8 cellular contexts compared by ENCODE assay signal in the genomic region with DNA sequence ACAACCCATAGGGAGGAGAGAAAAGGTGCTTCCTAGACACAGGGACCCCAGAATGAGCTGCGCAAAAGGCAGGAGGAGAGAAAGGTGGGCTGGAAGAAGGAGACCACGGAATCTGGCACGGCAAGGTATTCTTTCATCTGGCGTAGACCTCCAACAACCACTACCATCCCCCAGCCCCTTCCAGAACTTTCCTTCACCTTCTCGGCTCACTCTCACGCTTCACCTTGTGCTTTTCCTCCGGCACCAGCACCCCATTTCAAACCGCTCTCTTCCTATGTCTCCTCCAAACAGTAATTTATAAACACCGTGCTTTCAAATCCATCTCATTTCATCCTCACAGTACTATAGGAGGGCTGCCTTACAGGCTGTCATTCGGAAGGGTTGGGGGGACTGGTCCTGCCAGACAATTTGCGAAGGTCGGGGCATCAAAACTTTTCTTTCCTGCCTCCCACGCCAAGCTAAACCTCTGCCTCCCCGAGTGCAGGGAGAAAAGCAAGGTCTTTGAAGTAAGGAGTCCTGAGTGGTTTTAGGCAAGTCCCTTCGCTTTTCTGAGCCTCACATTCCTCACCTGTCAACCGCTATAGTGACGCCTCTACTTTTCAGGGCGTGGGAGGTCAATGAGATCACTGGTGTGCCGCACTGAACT. TPM values are rescaled to one million over a fixed set of nuclear protein-coding genes. Genes with fewer than 3 reads are reported as not detected.
DNase-seq lines count a peak whose midpoint lies in the region; ATAC-seq and FAIRE-seq lines count a peak whose summit lies in the region.

No MANE protein-coding gene starts in this region.

- peak overlapping the region; percentile 72 to 90 (median 88) for H3K4me3 ChIP-seq in BLaER1 treated with 17β-estradiol and CSF1 and Interleukin-3, amounts not matched to agents 10 nM and 100 nM
- H3K4me3 ChIP-seq in Karpas-422 (ENCODE audit: low read length) = peak overlapping the region; percentile 95
- peak overlapping the region; percentile 96 for H3K4me3 ChIP-seq in naive thymus-derived CD4-positive, alpha-beta T cell (ENCODE audit: low read length)

- H3K27me3 ChIP-seq in BLaER1 treated with 17β-estradiol and CSF1 and Interleukin-3, amounts not matched to agents 10 nM and 100 nM = no peaks in the 10 kb centered on the region
- no peaks in the 10 kb centered on the region for H3K27me3 ChIP-seq in Karpas-422 (ENCODE audit: low read length)
- no peaks in the 10 kb centered on the region for H3K27me3 ChIP-seq in naive thymus-derived CD4-positive, alpha-beta T cell (ENCODE audit: control insufficient read depth in 2 of 2, insufficient read depth in 2 of 2, low read length in 2 of 2)

- intact Hi-C loops in naive thymus-derived CD4-positive, alpha-beta T cell (cut with micrococcal nuclease) = loop anchor here (1.0 to 10.0 kb wide), 14 partner anchors 15 to 1803 kb away; partner anchors contain the start of genes ALG8 (in 2 of the 2), GAB2 (in 2 of the 2), INTS4 (in 2 of the 2) and NARS2 (in 2 of the 2)

- no peaks in the 10 kb centered on the region for H3K27me3 Mint-ChIP-seq in naive thymus-derived CD4-positive, alpha-beta T cell

- POLR2A ChIA-PET in naive thymus-derived CD4-positive, alpha-beta T cell (lab: Charles Lee) = interaction anchor here (0.7 to 6.9 kb wide), 4 partner anchors 13 to 458 kb away, joined by 3 to 78 read pairs (median 6); partner anchors contain the start of genes ALG8 and INTS4

- H3K4me1 Mint-ChIP-seq in naive thymus-derived CD4-positive, alpha-beta T cell = peaks cover 34 to 54% (median 47%) of the 10 kb centered on the region in 7 donors

- peaks cover 0 to 22% (median 4%) of the 10 kb centered on the region in 5 donors for H3K36me3 Mint-ChIP-seq in naive thymus-derived CD4-positive, alpha-beta T cell

- H3K4me2 ChIP-seq in BLaER1 treated with 17β-estradiol and CSF1 and Interleukin-3, amounts not matched to agents 10 nM and 100 nM = peak overlapping the region; percentile 82 to 99 (median 93)
- peak overlapping the region; percentile 97 for H3K4me2 ChIP-seq in Karpas-422 (ENCODE audit: low read depth, low read length, poor library complexity, severe bottlenecking)

- H3K79me2 ChIP-seq in Karpas-422 (ENCODE audit: low read length) = no peaks in the 10 kb centered on the region

- no peak for ATAC-seq in naive thymus-derived CD4-positive, alpha-beta T cell
- no peak for ATAC-seq in GM19452 (IDR thresholded peaks at IDR 0.05; ENCODE audit: unreplicated experiment)

- H3K4me3 Mint-ChIP-seq in naive thymus-derived CD4-positive, alpha-beta T cell = peak overlapping the region; percentile 90 to 100 (median 98)

- H3K27ac Mint-ChIP-seq in naive thymus-derived CD4-positive, alpha-beta T cell = peak overlapping the region; percentile 87 to 99 (median 97)

- DNase-seq in Karpas-422 = no peak
- peak in 1 of 61 donors; percentile 70 for DNase-seq in caudate nucleus (lab: John Stamatoyannopoulos, UW)
- peak in 6 of 9 donors; percentile 56 to 91 (median 62) for DNase-seq in naive thymus-derived CD4-positive, alpha-beta T cell
- no peak for DNase-seq in NCI-H146 treated with DMSO at 0.1 percent for 48 hours (lab: John Stamatoyannopoulos, UW; ENCODE audit: unreplicated experiment)
- DNase-seq in cerebellar nuclear complex (lab: John Stamatoyannopoulos, UW) = no peak
- no peak for DNase-seq in RCC 7860 (ENCODE audit: low spot score)

- CTCF ChIA-PET in naive thymus-derived CD4-positive, alpha-beta T cell (lab: Charles Lee) = no interaction called here

- H3K9ac ChIP-seq in BLaER1 treated with 17β-estradiol and CSF1 and Interleukin-3, amounts not matched to agents 10 nM and 100 nM = peak overlapping the region; percentile 70 to 87 (median 82)
- peak overlapping the region; percentile 83 for H3K9ac ChIP-seq in Karpas-422 (ENCODE audit: low read length)

- H3K9me3 Mint-ChIP-seq in naive thymus-derived CD4-positive, alpha-beta T cell = peaks cover 0 to 2% (median 0%) of the 10 kb centered on the region in 11 donors

- H3K36me3 ChIP-seq in BLaER1 treated with 17β-estradiol and CSF1 and Interleukin-3, amounts not matched to agents 10 nM and 100 nM = peaks cover 0 to 35% (median 0%) of the 10 kb centered on the region in 11 experiments; a peak in 5 of 22 replicates
- H3K36me3 ChIP-seq in Karpas-422 (ENCODE audit: insufficient read depth, low read length) = no peaks in the 10 kb centered on the region
- H3K36me3 ChIP-seq in naive thymus-derived CD4-positive, alpha-beta T cell (ENCODE audit: control insufficient read depth in 2 of 3, insufficient read depth in 3 of 3, low read length in 3 of 3) = peaks cover 0 to 9% (median 0%) of the 10 kb centered on the region in 3 experiments

- H3K4me1 ChIP-seq in BLaER1 treated with 17β-estradiol and CSF1 and Interleukin-3, amounts not matched to agents 10 nM and 100 nM = peaks cover 43 to 60% (median 49%) of the 10 kb centered on the region in 10 experiments
- peaks cover 21% of the 10 kb centered on the region for H3K4me1 ChIP-seq in Karpas-422 (ENCODE audit: low read length)
- peaks cover 15 to 43% of the 10 kb centered on the region in 2 donors for H3K4me1 ChIP-seq in naive thymus-derived CD4-positive, alpha-beta T cell (ENCODE audit: control insufficient read depth in 2 of 2, insufficient read depth in 2 of 2, low read length in 2 of 2)

- no peaks in the 10 kb centered on the region for H3K9me3 ChIP-seq in BLaER1 treated with 17β-estradiol and CSF1 and Interleukin-3, amounts not matched to agents 10 nM and 100 nM (replicated peaks in 1 of 11)
- no peaks in the 10 kb centered on the region for H3K9me3 ChIP-seq in Karpas-422 (ENCODE audit: low read length)
- no peaks in the 10 kb centered on the region for H3K9me3 ChIP-seq in naive thymus-derived CD4-positive, alpha-beta T cell (ENCODE audit: control insufficient read depth in 2 of 3, low read length in 3 of 3)

- no peaks in the 10 kb centered on the region for H3K9me2 ChIP-seq in Karpas-422 (replicated peaks; ENCODE audit: insufficient read depth, low read length)

- H3K27ac ChIP-seq in BLaER1 treated with 17β-estradiol and CSF1 and Interleukin-3, amounts not matched to agents 10 nM and 100 nM = peak overlapping the region in 10 of 11 experiments; percentile 39 to 76 (median 70); a peak in 19 of 22 replicates
- H3K27ac ChIP-seq in Karpas-422 (ENCODE audit: low read length) (no peak overlapping the region), caudate nucleus (ENCODE audit: low read depth, low read length) (peak overlapping the region; percentile 93)
- H3K27ac ChIP-seq in naive thymus-derived CD4-positive, alpha-beta T cell (ENCODE audit: low read depth, low read length) = peak overlapping the region; percentile 85

- H2AFZ ChIP-seq in Karpas-422 (ENCODE audit: low read length) = peak overlapping the region; percentile 95; the same call in 1 of the 2 replicates

- peaks cover 0 to 42% (median 0%) of the 10 kb centered on the region in 11 experiments; a peak in 5 of 22 replicates for H4K20me1 ChIP-seq in BLaER1 treated with 17β-estradiol and CSF1 and Interleukin-3, amounts not matched to agents 10 nM and 100 nM
- 0 out of 2 replicates have a peak, but pooled peaks cover 2% of the 10 kb centered on the region for H4K20me1 ChIP-seq in Karpas-422 (ENCODE audit: insufficient read depth, low read depth, low read length)

- no peak for FAIRE-seq in RCC 7860 (lab: Jason Lieb, UNC)

RNA-seq across cellular contexts. Expression of gene KCTD21, which starts 0.9 kb away (rescaled TPM):
- 1.2 and 1.8 TPM in 2 replicates for total RNA-seq in Karpas-422 (2014; rRNA removed; shearing (Covaris generic); ENCODE audit: low replicate concordance)
- 10 to 100 TPM in 1 of 5 experiments, 1 to 10 TPM in 4; 3.5 to 12.2 (median 6.5) TPM for total RNA-seq in naive thymus-derived CD4-positive, alpha-beta T cell
- 1 to 10 TPM; 1.2 to 3.3 TPM for polyA plus RNA-seq in naive thymus-derived CD4-positive, alpha-beta T cell

RNA-seq across cellular contexts. Expression of gene USP35, which starts 1.2 kb away (rescaled TPM):
- total RNA-seq in Karpas-422 (2014; rRNA removed; shearing (Covaris generic); ENCODE audit: low replicate concordance) = 1.7 and 2.5 TPM in 2 replicates
- total RNA-seq in naive thymus-derived CD4-positive, alpha-beta T cell = 10 to 100 TPM; 11.3 to 19.2 (median 15.2) TPM
- polyA plus RNA-seq in naive thymus-derived CD4-positive, alpha-beta T cell = 1 to 10 TPM; 1.2 to 1.7 TPM

RNA-seq across cellular contexts. Expression of gene ALG8, which starts 48.1 kb away (rescaled TPM):
- 51.2 and 71.0 TPM in 2 replicates for total RNA-seq in Karpas-422 (2014; rRNA removed; shearing (Covaris generic); ENCODE audit: low replicate concordance)
- total RNA-seq in naive thymus-derived CD4-positive, alpha-beta T cell = 10 to 100 TPM; 27.2 to 53.8 (median 30.8) TPM
- polyA plus RNA-seq in naive thymus-derived CD4-positive, alpha-beta T cell = 10 to 100 TPM; 55.7 to 58.4 TPM

Comparison
In these comparisons a context has a peak if more than half of its experiments do, and no peak if none do; other contexts are left out.
1. DNase-seq: peak in naive thymus-derived CD4-positive, alpha-beta T cell (6 of 9); none in Karpas-422 (single experiment), NCI-H146 treated with DMSO at 0.1 percent for 48 hours (single experiment), cerebellar nuclear complex (0 of 2) and RCC 7860 (single experiment).
2. Peak in every context shown above with its lines, with median percentiles within 50 percentile points of each other: H3K4me3 ChIP-seq.